ENCODE assay signal across 25 cellular contexts in genomic region chr2:83561592-83561991, GRCh38.
"Had no signal": no experiment of that assay in that cellular context is flagged by ENCODE, and none has a peak within 500 bp of the region (broad histone marks: within the 10 kb centered on the region; RNA-seq: fewer than 3 reads in every experiment).

No MANE protein-coding gene starts in this region.

- ATAC-seq: naive thymus-derived CD8-positive, alpha-beta T cell; natural killer cell treated with Interleukin-12 subunit alpha and Interleukin-12 subunit beta and Interleukin-15 and Interleukin-18, amount 100 ng/mL, for 72 hours; psoas muscle; right cardiac atrium; sciatic nerve; stimulated activated memory B cell treated with anti-CD40 and anti-IgM and Interleukin-4, amounts not matched to agents 10 μg/mL and 1 μg/mL and 100 μg/mL, for 72 hours; stimulated activated naive CD8-positive, alpha-beta T cell treated with anti-CD3 and anti-CD28 coated beads, Interleukin-15, amount 100 ng/mL, for 72 hours; stimulated activated naive CD8-positive, alpha-beta T cell treated with anti-CD3 and anti-CD28 coated beads, Interleukin-15, Interleukin-2, amounts not matched to agents 100 U/mL and 50 U/mL, for 24 hours; upper lobe of right lung had no signal

- DNase-seq: naive thymus-derived CD8-positive, alpha-beta T cell; nephron progenitor cell; occipital lobe; ovary; posterior cingulate gyrus; psoas muscle; right cardiac atrium; spleen; stimulated activated CD4-positive, alpha-beta T cell treated with anti-CD3 and anti-CD28 coated beads, Interleukin-12 subunit alpha, Interleukin-12 subunit beta, amount 100 ng/mL, for 4 hours; stimulated activated CD4-positive, alpha-beta T cell treated with anti-CD3 and anti-CD28 coated beads, Interleukin-1b, Interleukin-23, amount 100 ng/mL, for 48 hours; stimulated activated CD4-positive, alpha-beta T cell treated with anti-CD3 and anti-CD28 coated beads, Interleukin-4, amount 100 ng/mL, for 1 hour; stimulated activated CD4-positive, alpha-beta T cell treated with anti-CD3 and anti-CD28 coated beads, Interleukin-4, amount 100 ng/mL, for 4 hours; stimulated activated CD8-positive, alpha-beta memory T cell treated with anti-CD3 and anti-CD28 coated beads, Interleukin-4, amount 100 ng/mL, for 48 hours; stimulated activated naive CD4-positive, alpha-beta T cell; stimulated activated naive CD8-positive, alpha-beta T cell treated with anti-CD3 and anti-CD28 coated beads, Interleukin-15, amount 100 ng/mL, for 72 hours; stimulated activated naive CD8-positive, alpha-beta T cell treated with anti-CD3 and anti-CD28 coated beads, Interleukin-15, Interleukin-2, amounts not matched to agents 100 U/mL and 50 U/mL, for 24 hours; substantia nigra; testis; tibial artery; transverse colon; upper lobe of right lung; uterus had no signal
